Comparison of ENCODE assay signal across 1 cellular context in genomic region chr5:34889394-34889793, GRCh38.
TF ChIP-seq lines count a peak whose summit lies in the region.

No MANE protein-coding gene starts in this region.

TF ChIP-seq in HepG2, 621 proteins besides CTCF, POLR2A, EP300 and RAD21 (continued from another document and continues in another):
- TF ChIP-seq AHDC1 (CRISPR knock-in tag; IDR thresholded peaks at IDR 0.05; ENCODE audit: borderline replicate concordance) (peak; percentile 84; the same call in 1 of the 2 replicates), SATB2 (CRISPR knock-in tag; IDR thresholded peaks at IDR 0.05) (no peak), HMGXB3 (CRISPR knock-in tag; IDR thresholded peaks at IDR 0.05; ENCODE audit: borderline replicate concordance) (0 out of 2 replicates have a peak, but pooled peaks have one; percentile 42), PBX2 (CRISPR knock-in tag; IDR thresholded peaks at IDR 0.05) (no peak), DBP (CRISPR knock-in tag; IDR thresholded peaks at IDR 0.05; ENCODE audit: not compliant biosample characterization) (no peak), IRF2 (CRISPR knock-in tag; IDR thresholded peaks at IDR 0.05) (peak; percentile 64; the same call in 1 of the 2 replicates), ATF2 (CRISPR knock-in tag; IDR thresholded peaks at IDR 0.05) (peak; percentile 46; the same call in 1 of the 2 replicates), ZNF773 (CRISPR knock-in tag; IDR thresholded peaks at IDR 0.05; ENCODE audit: borderline replicate concordance) (no peak), SOX5 (CRISPR knock-in tag; IDR thresholded peaks at IDR 0.05; ENCODE audit: borderline replicate concordance) (peak; percentile 40; the same call in 1 of the 2 replicates), SIN3B (IDR thresholded peaks at IDR 0.05; ENCODE audit: low read length) (no peak), ARID5B (CRISPR knock-in tag; IDR thresholded peaks at IDR 0.05) (peak; percentile 74), IKZF1 (IDR thresholded peaks at IDR 0.05) (no peak), HDAC1 (CRISPR knock-in tag; IDR thresholded peaks at IDR 0.05) (peak; percentile 56), TFAP4 (IDR thresholded peaks at IDR 0.05; ENCODE audit: borderline replicate concordance, low read depth) (peak; percentile 18; the same call in 1 of the 2 replicates), ZNF800 (CRISPR knock-in tag; IDR thresholded peaks at IDR 0.05) (peak; percentile 41; the same call in 1 of the 2 replicates), LCORL (IDR thresholded peaks at IDR 0.05) (no peak), LCORL (CRISPR knock-in tag; IDR thresholded peaks at IDR 0.05) (peak; percentile 42; the same call in 1 of the 2 replicates), IKZF5 (CRISPR knock-in tag; IDR thresholded peaks at IDR 0.05) (peak; percentile 43; the same call in 1 of the 2 replicates), E2F5 (CRISPR knock-in tag; conservative IDR thresholded peaks at IDR 0.05) (no peak), ZFP37 (CRISPR knock-in tag; IDR thresholded peaks at IDR 0.05; ENCODE audit: borderline replicate concordance) (no peak), ZNF432 (CRISPR knock-in tag; IDR thresholded peaks at IDR 0.05; ENCODE audit: borderline replicate concordance) (no peak), ZNF503 (CRISPR knock-in tag; IDR thresholded peaks at IDR 0.05) (peak; percentile 28; the same call in 1 of the 2 replicates), ZNF614 (CRISPR knock-in tag; IDR thresholded peaks at IDR 0.05; ENCODE audit: borderline replicate concordance) (0 out of 2 replicates have a peak, but pooled peaks have one; percentile 60), ZNF230 (CRISPR knock-in tag; IDR thresholded peaks at IDR 0.05) (no peak), FOXO1 (CRISPR knock-in tag; IDR thresholded peaks at IDR 0.05) (peak; percentile 67; the same call in 1 of the 2 replicates), STAT5B (CRISPR knock-in tag; IDR thresholded peaks at IDR 0.05) (no peak)
